Comparison of ENCODE assay signal across 2 cellular contexts in the genomic region with DNA sequence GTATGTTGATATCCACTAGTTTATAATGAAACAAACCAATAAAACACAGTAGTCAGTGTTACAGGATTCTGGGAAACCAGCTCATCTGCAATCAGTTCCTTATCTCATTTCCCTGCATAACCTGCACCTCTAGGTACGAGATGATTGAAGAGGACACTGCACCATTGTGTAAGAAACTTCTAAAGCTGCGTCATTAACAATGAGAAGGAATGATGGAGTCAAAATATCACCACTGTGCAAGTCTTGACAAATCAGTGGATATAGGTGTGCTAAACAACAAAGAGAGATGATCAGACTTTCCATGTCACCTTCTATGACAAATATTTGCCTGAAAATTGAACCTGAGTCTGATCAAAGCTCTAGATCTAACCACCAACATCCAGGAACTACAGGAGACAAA.
TF ChIP-seq lines count a peak whose summit lies in the region.

No MANE protein-coding gene starts in this region.

TF ChIP-seq in GM23338, 12 proteins besides CTCF, POLR2A, EP300 and RAD21:
- no peak for TF ChIP-seq POLR2AphosphoS5 (IDR thresholded peaks at IDR 0.05; ENCODE audit: low read depth)
- TF ChIP-seq, protein P1, sequence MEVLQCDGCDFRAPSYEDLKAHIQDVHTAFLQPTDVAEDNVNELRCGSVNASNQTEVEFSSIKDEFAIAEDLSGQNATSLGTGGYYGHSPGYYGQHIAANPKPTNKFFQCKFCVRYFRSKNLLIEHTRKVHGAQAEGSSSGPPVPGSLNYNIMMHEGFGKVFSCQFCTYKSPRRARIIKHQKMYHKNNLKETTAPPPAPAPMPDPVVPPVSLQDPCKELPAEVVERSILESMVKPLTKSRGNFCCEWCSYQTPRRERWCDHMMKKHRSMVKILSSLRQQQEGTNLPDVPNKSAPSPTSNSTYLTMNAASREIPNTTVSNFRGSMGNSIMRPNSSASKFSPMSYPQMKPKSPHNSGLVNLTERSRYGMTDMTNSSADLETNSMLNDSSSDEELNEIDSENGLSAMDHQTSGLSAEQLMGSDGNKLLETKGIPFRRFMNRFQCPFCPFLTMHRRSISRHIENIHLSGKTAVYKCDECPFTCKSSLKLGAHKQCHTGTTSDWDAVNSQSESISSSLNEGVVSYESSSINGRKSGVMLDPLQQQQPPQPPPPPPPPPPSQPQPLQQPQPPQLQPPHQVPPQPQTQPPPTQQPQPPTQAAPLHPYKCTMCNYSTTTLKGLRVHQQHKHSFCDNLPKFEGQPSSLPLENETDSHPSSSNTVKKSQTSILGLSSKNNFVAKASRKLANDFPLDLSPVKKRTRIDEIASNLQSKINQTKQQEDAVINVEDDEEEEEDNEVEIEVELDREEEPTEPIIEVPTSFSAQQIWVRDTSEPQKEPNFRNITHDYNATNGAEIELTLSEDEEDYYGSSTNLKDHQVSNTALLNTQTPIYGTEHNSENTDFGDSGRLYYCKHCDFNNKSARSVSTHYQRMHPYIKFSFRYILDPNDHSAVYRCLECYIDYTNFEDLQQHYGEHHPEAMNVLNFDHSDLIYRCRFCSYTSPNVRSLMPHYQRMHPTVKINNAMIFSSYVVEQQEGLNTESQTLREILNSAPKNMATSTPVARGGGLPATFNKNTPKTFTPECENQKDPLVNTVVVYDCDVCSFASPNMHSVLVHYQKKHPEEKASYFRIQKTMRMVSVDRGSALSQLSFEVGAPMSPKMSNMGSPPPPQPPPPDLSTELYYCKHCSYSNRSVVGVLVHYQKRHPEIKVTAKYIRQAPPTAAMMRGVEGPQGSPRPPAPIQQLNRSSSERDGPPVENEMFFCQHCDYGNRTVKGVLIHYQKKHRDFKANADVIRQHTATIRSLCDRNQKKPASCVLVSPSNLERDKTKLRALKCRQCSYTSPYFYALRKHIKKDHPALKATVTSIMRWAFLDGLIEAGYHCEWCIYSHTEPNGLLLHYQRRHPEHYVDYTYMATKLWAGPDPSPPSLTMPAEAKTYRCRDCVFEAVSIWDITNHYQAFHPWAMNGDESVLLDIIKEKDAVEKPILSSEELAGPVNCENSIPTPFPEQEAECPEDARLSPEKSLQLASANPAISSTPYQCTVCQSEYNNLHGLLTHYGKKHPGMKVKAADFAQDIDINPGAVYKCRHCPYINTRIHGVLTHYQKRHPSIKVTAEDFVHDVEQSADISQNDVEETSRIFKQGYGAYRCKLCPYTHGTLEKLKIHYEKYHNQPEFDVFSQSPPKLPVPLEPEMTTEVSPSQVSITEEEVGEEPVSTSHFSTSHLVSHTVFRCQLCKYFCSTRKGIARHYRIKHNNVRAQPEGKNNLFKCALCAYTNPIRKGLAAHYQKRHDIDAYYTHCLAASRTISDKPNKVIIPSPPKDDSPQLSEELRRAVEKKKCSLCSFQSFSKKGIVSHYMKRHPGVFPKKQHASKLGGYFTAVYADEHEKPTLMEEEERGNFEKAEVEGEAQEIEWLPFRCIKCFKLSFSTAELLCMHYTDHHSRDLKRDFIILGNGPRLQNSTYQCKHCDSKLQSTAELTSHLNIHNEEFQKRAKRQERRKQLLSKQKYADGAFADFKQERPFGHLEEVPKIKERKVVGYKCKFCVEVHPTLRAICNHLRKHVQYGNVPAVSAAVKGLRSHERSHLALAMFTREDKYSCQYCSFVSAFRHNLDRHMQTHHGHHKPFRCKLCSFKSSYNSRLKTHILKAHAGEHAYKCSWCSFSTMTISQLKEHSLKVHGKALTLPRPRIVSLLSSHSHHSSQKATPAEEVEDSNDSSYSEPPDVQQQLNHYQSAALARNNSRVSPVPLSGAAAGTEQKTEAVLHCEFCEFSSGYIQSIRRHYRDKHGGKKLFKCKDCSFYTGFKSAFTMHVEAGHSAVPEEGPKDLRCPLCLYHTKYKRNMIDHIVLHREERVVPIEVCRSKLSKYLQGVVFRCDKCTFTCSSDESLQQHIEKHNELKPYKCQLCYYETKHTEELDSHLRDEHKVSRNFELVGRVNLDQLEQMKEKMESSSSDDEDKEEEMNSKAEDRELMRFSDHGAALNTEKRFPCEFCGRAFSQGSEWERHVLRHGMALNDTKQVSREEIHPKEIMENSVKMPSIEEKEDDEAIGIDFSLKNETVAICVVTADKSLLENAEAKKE (CRISPR knock-in tag; IDR thresholded peaks at IDR 0.05), result no peak

TF ChIP-seq in IMR-90, 13 proteins besides CTCF, POLR2A, EP300 and RAD21:
- TF ChIP-seq FOS (IDR thresholded peaks at IDR 0.05; ENCODE audit: low read depth, low read length), result no peak
- TF ChIP-seq, protein P2, sequence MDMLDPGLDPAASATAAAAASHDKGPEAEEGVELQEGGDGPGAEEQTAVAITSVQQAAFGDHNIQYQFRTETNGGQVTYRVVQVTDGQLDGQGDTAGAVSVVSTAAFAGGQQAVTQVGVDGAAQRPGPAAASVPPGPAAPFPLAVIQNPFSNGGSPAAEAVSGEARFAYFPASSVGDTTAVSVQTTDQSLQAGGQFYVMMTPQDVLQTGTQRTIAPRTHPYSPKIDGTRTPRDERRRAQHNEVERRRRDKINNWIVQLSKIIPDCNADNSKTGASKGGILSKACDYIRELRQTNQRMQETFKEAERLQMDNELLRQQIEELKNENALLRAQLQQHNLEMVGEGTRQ (IDR thresholded peaks at IDR 0.05; ENCODE audit: low read depth, low read length), result no peak
- no peak for TF ChIP-seq BHLHE40 (IDR thresholded peaks at IDR 0.05; ENCODE audit: low read depth, low read length)
- TF ChIP-seq CEBPB (IDR thresholded peaks at IDR 0.05; ENCODE audit: low read depth, low read length), result no peak
- TF ChIP-seq MAFK (IDR thresholded peaks at IDR 0.05; ENCODE audit: low read depth, low read length), result no peak
- TF ChIP-seq, protein P3, sequence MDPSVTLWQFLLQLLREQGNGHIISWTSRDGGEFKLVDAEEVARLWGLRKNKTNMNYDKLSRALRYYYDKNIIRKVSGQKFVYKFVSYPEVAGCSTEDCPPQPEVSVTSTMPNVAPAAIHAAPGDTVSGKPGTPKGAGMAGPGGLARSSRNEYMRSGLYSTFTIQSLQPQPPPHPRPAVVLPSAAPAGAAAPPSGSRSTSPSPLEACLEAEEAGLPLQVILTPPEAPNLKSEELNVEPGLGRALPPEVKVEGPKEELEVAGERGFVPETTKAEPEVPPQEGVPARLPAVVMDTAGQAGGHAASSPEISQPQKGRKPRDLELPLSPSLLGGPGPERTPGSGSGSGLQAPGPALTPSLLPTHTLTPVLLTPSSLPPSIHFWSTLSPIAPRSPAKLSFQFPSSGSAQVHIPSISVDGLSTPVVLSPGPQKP (IDR thresholded peaks at IDR 0.05; ENCODE audit: borderline replicate concordance, low read depth, low read length), result no peak
- TF ChIP-seq RCOR1 (IDR thresholded peaks at IDR 0.05; ENCODE audit: insufficient replicate concordance, low read length), result no peak
